Comparison of ENCODE assay signal across 25 cellular contexts in the genomic region with DNA sequence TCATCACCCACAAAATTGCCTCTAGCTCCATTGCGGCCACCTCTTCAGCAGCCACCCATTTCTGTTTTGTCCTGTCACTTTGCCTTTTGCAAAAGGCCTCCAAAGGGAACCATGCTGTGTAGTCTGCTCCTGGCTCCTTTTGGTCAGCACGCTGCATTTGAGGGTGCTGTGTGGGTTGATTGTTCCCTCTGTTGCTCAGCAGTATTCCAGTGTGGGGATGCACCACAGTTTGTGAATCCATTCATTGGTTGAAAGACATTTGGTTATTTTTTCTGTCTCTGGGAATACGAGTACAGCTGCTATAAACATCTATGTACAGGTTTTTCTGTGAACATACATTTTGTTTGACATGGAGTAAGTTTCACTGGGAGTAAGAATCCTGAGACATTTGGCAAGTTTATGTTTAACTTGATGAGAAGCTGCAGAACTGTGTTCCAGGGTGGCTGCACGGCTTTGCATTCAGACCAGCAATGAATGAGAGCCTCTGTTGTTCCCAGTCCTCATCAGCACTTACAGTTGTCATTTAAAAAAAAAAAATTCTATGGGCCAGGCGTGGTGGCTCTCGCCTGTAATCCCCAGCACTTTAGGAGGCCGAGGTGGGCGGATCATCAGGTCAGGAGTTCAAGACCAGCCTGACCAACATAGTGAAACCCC.
"Had no signal": no experiment of that assay in that cellular context is flagged by ENCODE, and none has a peak within 500 bp of the region (broad histone marks: within the 10 kb centered on the region; RNA-seq: fewer than 3 reads in every experiment).

No MANE protein-coding gene starts in this region.

- H3K27me3 Mint-ChIP-seq: activated CD4-positive, alpha-beta memory T cell treated with anti-CD3 and anti-CD28 coated beads for 36 hours; activated naive CD8-positive, alpha-beta T cell treated with anti-CD3 and anti-CD28 coated beads, Interleukin-2, amount 10 ng/mL, durations not matched to agents 7 days and 5 days; T-cell had no signal

- H3K4me2 ChIP-seq: PC-9 had no signal

- H3K4me1 ChIP-seq: adrenal gland had no signal

- ATAC-seq: Right ventricle myocardium inferior, T-cell had no signal

- H2AFZ ChIP-seq: PC-9 had no signal

- H3K27ac Mint-ChIP-seq: activated CD4-positive, alpha-beta memory T cell treated with anti-CD3 and anti-CD28 coated beads for 36 hours; activated naive CD8-positive, alpha-beta T cell treated with anti-CD3 and anti-CD28 coated beads, Interleukin-2, amount 10 ng/mL, durations not matched to agents 7 days and 5 days; activated T-helper 2 cell treated with anti-CD3 and anti-CD28 coated beads, Interferon-gamma antibody, Interleukin-2, Interleukin-4, amounts not matched to agents 10 μg/mL and 5 μg/mL and 100 μg/mL, durations not matched to agents 14 hours and 24 hours and 36 hours; T-cell had no signal

- FAIRE-seq: TTC549 had no signal

- H3K27ac ChIP-seq: adrenal gland, PC-9, SK-N-MC had no signal

- H3K9me3 ChIP-seq: adrenal gland had no signal

- H3K4me1 Mint-ChIP-seq: activated naive CD8-positive, alpha-beta T cell treated with anti-CD3 and anti-CD28 coated beads, Interleukin-2, amount 10 ng/mL, durations not matched to agents 7 days and 5 days; T-cell had no signal

- DNase-seq: activated CD4-positive, alpha-beta memory T cell treated with anti-CD3 and anti-CD28 coated beads for 36 hours; activated CD4-positive, alpha-beta T cell treated with anti-CD3 and anti-CD28 coated beads for 48 hours; activated CD8-positive, alpha-beta memory T cell treated with anti-CD3 and anti-CD28 coated beads for 24 hours; activated gamma-delta T cell treated with Interleukin-2 at 50 U/mL for 16 hours; activated naive CD4-positive, alpha-beta T cell treated with anti-CD3 and anti-CD28 coated beads, Interleukin-2, amount 50 U/mL, for 16 hours; activated naive CD8-positive, alpha-beta T cell treated with anti-CD3 and anti-CD28 coated beads, Interleukin-2, amount 10 ng/mL, durations not matched to agents 7 days and 5 days; activated T-cell treated with anti-CD3 and anti-CD28 coated beads, Interleukin-2, amount 50 U/mL, for 48 hours; adrenal gland; anterior cingulate cortex; cerebellar nuclear complex; MM.1S; NCI-H1105 treated with DMSO at 0.1 percent for 48 hours; NCI-H1436 treated with DMSO at 0.1 percent for 48 hours; NCI-H187; NCI-H2081; NCI-H510A treated with DMSO at 0.1 percent for 48 hours; NCI-H69; PC-9; T-cell; T-helper 2 cell; T1000 had no signal

- H3K4me3 ChIP-seq: adrenal gland, PC-9, SK-N-MC had no signal

- H3K27me3 ChIP-seq: adrenal gland had no signal

- H3K4me3 Mint-ChIP-seq: activated CD4-positive, alpha-beta memory T cell treated with anti-CD3 and anti-CD28 coated beads for 36 hours; activated naive CD8-positive, alpha-beta T cell treated with anti-CD3 and anti-CD28 coated beads, Interleukin-2, amount 10 ng/mL, durations not matched to agents 7 days and 5 days; T-cell had no signal

- H3K9me3 Mint-ChIP-seq: activated CD4-positive, alpha-beta memory T cell treated with anti-CD3 and anti-CD28 coated beads for 36 hours; activated naive CD8-positive, alpha-beta T cell treated with anti-CD3 and anti-CD28 coated beads, Interleukin-2, amount 10 ng/mL, durations not matched to agents 7 days and 5 days; activated T-helper 2 cell treated with anti-CD3 and anti-CD28 coated beads, Interferon-gamma antibody, Interleukin-2, Interleukin-4, amounts not matched to agents 10 μg/mL and 5 μg/mL and 100 μg/mL, durations not matched to agents 14 hours and 24 hours and 36 hours; T-cell had no signal
